In genomic region chr20:44364780-44365179, GRCh38 we compare ENCODE assay signal across 20 cellular contexts. TPM values are rescaled to one million over a fixed set of nuclear protein-coding genes. Genes with fewer than 3 reads are reported as not detected.
DNase-seq lines count a peak whose midpoint lies in the region; ATAC-seq, FAIRE-seq and TF ChIP-seq lines count a peak whose summit lies in the region.
"Had no signal": no experiment of that assay in that cellular context is flagged by ENCODE, and none has a peak within 500 bp of the region (broad histone marks: within the 10 kb centered on the region; RNA-seq: fewer than 3 reads in every experiment).

No MANE protein-coding gene starts in this region.

- FAIRE-seq in HTR-8/SVneo (lab: Jason Lieb, UNC) = peak; percentile 95
- FAIRE-seq: A204.1, D721Med, G401.6, GM12891 had no signal

- H3K36me3 Mint-ChIP-seq in WTC11 = no peaks in the 10 kb centered on the region
- H3K36me3 Mint-ChIP-seq: CD8-positive, alpha-beta T cell had no signal

- no peak overlapping the region for H3K4me3 Mint-ChIP-seq in WTC11
- H3K4me3 Mint-ChIP-seq: B cell; CD4-positive, alpha-beta T cell; CD8-positive, alpha-beta T cell had no signal

- H3K4me1 Mint-ChIP-seq in WTC11 = no peaks in the 10 kb centered on the region
- H3K4me1 Mint-ChIP-seq: B cell had no signal

- H3K9me3 Mint-ChIP-seq in WTC11 = no peaks in the 10 kb centered on the region
- H3K9me3 Mint-ChIP-seq: CD4-positive, alpha-beta T cell; CD8-positive, alpha-beta T cell had no signal

- CTCF ChIA-PET in WTC11 (lab: Charles Lee) = interaction anchor here (1.0 to 1.3 kb wide), 2 partner anchors 19 to 147 kb away, joined by 3 read pairs; no protein-coding TSS in a partner anchor

- DNase-seq in HTR-8/SVneo (ENCODE audit: insufficient read length, low spot score) (no peak), WTC11 (ENCODE audit: low spot score) (no peak), mesenteric fat pad (ENCODE audit: low spot score) (peak; percentile 8), nucleus accumbens (lab: John Stamatoyannopoulos, UW) (no peak)
- DNase-seq: 8988T; ACHN; AML-193; Caco-2; Calu3; CD4-positive, alpha-beta T cell; CD8-positive, alpha-beta T cell; DMS79 treated with DMSO at 0.1 percent for 48 hours; GF-D8 had no signal

- POLR2A ChIA-PET in WTC11 (lab: Charles Lee) = interaction anchor here (1.2 kb wide), 1 partner anchor 153 kb away, joined by 5 read pairs; no protein-coding TSS in a partner anchor

- no peak for TF ChIP-seq CTCF in WTC11 (IDR thresholded peaks at IDR 0.05)

- no peaks in the 10 kb centered on the region; the same call in 1 of the 2 replicates for H3K27me3 Mint-ChIP-seq in WTC11 (ENCODE audit: low read depth)
- H3K27me3 Mint-ChIP-seq: CD4-positive, alpha-beta T cell had no signal

- ATAC-seq in WTC11 (no peak; the same call in 1 of the 2 replicates), GM18519 (IDR thresholded peaks at IDR 0.05; ENCODE audit: low FRiP score, unreplicated experiment) (no peak)
- ATAC-seq: CD8-positive, alpha-beta T cell had no signal

- H3K27ac Mint-ChIP-seq in WTC11 = no peak overlapping the region
- H3K27ac Mint-ChIP-seq: B cell; CD4-positive, alpha-beta T cell; CD8-positive, alpha-beta T cell had no signal

TF ChIP-seq in WTC11, 78 proteins besides CTCF, POLR2A, EP300 and RAD21:
- TF ChIP-seq, protein P1, sequence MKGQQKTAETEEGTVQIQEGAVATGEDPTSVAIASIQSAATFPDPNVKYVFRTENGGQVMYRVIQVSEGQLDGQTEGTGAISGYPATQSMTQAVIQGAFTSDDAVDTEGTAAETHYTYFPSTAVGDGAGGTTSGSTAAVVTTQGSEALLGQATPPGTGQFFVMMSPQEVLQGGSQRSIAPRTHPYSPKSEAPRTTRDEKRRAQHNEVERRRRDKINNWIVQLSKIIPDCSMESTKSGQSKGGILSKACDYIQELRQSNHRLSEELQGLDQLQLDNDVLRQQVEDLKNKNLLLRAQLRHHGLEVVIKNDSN (CRISPR knock-in tag; IDR thresholded peaks at IDR 0.05) = peak; percentile 51; the same call in 1 of the 2 replicates
- TF ChIP-seq FOXJ3 (CRISPR knock-in tag; IDR thresholded peaks at IDR 0.05; ENCODE audit: borderline replicate concordance) (no peak), USF2 (CRISPR knock-in tag; IDR thresholded peaks at IDR 0.05) (peak; percentile 75)

RNA-seq across cellular contexts. Expression of gene HNF4A, which starts 9.3 kb away (rescaled TPM):
- total RNA-seq in WTC11 (2021) (0.15 to 0.37 TPM (median 0.21 TPM) in 3 replicates), mesenteric fat pad (0.51 TPM)
- total RNA-seq: A673; B cell; CD4-positive, alpha-beta T cell; CD8-positive, alpha-beta T cell had no signal

RNA-seq across cellular contexts. Expression of gene R3HDML, which starts 27.9 kb away (rescaled TPM):
- total RNA-seq in WTC11 (2021) (not detected in 3 replicates), mesenteric fat pad (not detected)
- total RNA-seq: A673; B cell; Caco-2; Calu3; CD4-positive, alpha-beta T cell; CD8-positive, alpha-beta T cell had no signal

RNA-seq across cellular contexts. Expression of gene FITM2, which starts 53.8 kb away (rescaled TPM):
- total RNA-seq in WTC11 (2021) (2.0 to 2.5 TPM (median 2.4 TPM) in 3 replicates), mesenteric fat pad (28.5 TPM)
